In genomic region chr16:80540516-80541305, GRCh38 we compare ENCODE assay signal across 8 cellular contexts. TPM values are rescaled to one million over a fixed set of nuclear protein-coding genes. Genes with fewer than 3 reads are reported as not detected.
DNase-seq lines count a peak whose midpoint lies in the region; ATAC-seq and FAIRE-seq lines count a peak whose summit lies in the region.

Gene DYNLRB2, plus strand, starts transcription at chr16:80540993. Its CDS starts 84 bp downstream, at chr16:80541077.

- peak; percentile 99 for ATAC-seq in HG02970 (IDR thresholded peaks at IDR 0.05; ENCODE audit: low FRiP score, unreplicated experiment)

- FAIRE-seq in GM18507 (lab: Jason Lieb, UNC) = peak; percentile 98

- DNase-seq in GM18507 (ENCODE audit: extremely low spot score, insufficient read length, low read depth) (peak; percentile 91), NCI-H2081 treated with DMSO at 0.1 percent for 48 hours (lab: John Stamatoyannopoulos, UW) (peak; percentile 4), cerebellum (ENCODE audit: low spot score) (peak; percentile 94), islet precursor cell (peak; percentile 95), HCEC 1CT (no peak)
- peak; percentile 84 for DNase-seq in activated CD4-positive, alpha-beta T cell treated with anti-CD3 and anti-CD28 coated beads for 1 hour
- DNase-seq in stimulated activated CD4-positive, alpha-beta T cell treated with anti-CD3 and anti-CD28 coated beads, Interleukin-12 subunit alpha, Interleukin-12 subunit beta, amount 100 ng/mL, for 24 hours (ENCODE audit: low read depth in 2 of 2) = peak; percentile 84 to 85

RNA-seq across cellular contexts. Expression of gene DYNLRB2, which starts in this region (rescaled TPM):
- 2.1 TPM for total RNA-seq in cerebellum
